8 cellular contexts compared by ENCODE assay signal in genomic region chr17:47562406-47562705, GRCh38. TPM values are rescaled to one million over a fixed set of nuclear protein-coding genes. Genes with fewer than 3 reads are reported as not detected.
DNase-seq lines count a peak whose midpoint lies in the region; ATAC-seq, FAIRE-seq and TF ChIP-seq lines count a peak whose summit lies in the region.
"Not testable (repeated sequence)": the region's sequence is repeated elsewhere in the genome, so short reads cannot be mapped to it uniquely, and the experiment has no call there.

No MANE protein-coding gene starts in this region.

- H3K4me3 Mint-ChIP-seq in T-helper 17 cell, type B pancreatic cell: not testable (repeated sequence)

- FAIRE-seq in A204.1 (lab: Jason Lieb, UNC) (peak; percentile 51), GM12891 (lab: Jason Lieb, UNC) (peak; percentile 86), GM12878 (lab: Jason Lieb, UNC) (peak; percentile 64)

- BruUV-seq in HCT116 (replicated peaks; lab: Mats Ljungman, UMichigan); GM12878 (replicated peaks; lab: Mats Ljungman, UMichigan): not testable (repeated sequence)

- in situ Hi-C loops in GM12878 (cut with MboI), result not testable (repeated sequence)

- ATAC-seq in HCT116 (peak; percentile 80), T-helper 17 cell (peak; percentile 21), Right ventricle myocardium superior (ENCODE audit: poor library complexity) (peak; percentile 8), left lobe of liver (peak; percentile 53)
- ATAC-seq in GM12878, result not testable (repeated sequence)

- not testable (repeated sequence) for H3K4me2 ChIP-seq in HCT116 (ENCODE audit: low read length); GM12878 (ENCODE audit: control insufficient read depth, insufficient read depth)

- H3K36me3 ChIP-seq in HCT116 (ENCODE audit: control insufficient read depth in 1 of 2, insufficient read depth in 2 of 2, low read length in 2 of 2); GM12878 (ENCODE audit: control insufficient read depth in 2 of 2, insufficient read depth in 2 of 2, low read length in 1 of 2): not testable (repeated sequence)

- not testable (repeated sequence) for H3K4me3 ChIP-seq in HCT116 (replicated peaks in 1 of 2; ENCODE audit: low read depth in 1 of 2, low read length in 2 of 2); GM12878

- H3K9me3 ChIP-seq in HCT116 (ENCODE audit: control insufficient read depth in 1 of 2, insufficient read depth in 1 of 2, low read depth in 1 of 2, low read length in 2 of 2); T-helper 17 cell (ENCODE audit: control insufficient read depth, low read length, poor library complexity, severe bottlenecking); GM12878 (replicated peaks; ENCODE audit: control insufficient read depth, insufficient read depth, low read length): not testable (repeated sequence)

- H3K27ac ChIP-seq in HCT116 (ENCODE audit: low read depth, low read length); GM12878 (ENCODE audit: control insufficient read depth, insufficient read depth): not testable (repeated sequence)

- POLR2A ChIA-PET in HCT116 (lab: Charles Lee); GM12878 (lab: Charles Lee): not testable (repeated sequence)

- H3K27me3 ChIP-seq in HCT116 (ENCODE audit: insufficient read depth, low read length); GM12878 (replicated peaks in 1 of 2; ENCODE audit: control insufficient read depth in 2 of 2, insufficient read depth in 2 of 2, low read length in 1 of 2): not testable (repeated sequence)

- TF ChIP-seq EP300 in GM12878 (IDR thresholded peaks at IDR 0.05; ENCODE audit: borderline replicate concordance in 1 of 2, control insufficient read depth in 1 of 2, low read depth in 2 of 2, low read length in 2 of 2), result not testable (repeated sequence)

- peaks cover 81% of the 10 kb centered on the region for H3K79me2 ChIP-seq in HCT116 (ENCODE audit: insufficient read depth, low read length)
- H3K79me2 ChIP-seq in GM12878 (ENCODE audit: control insufficient read depth, insufficient read depth, low read length), result not testable (repeated sequence)

- H3K4me1 Mint-ChIP-seq in T-helper 17 cell, result peaks cover 18% of the 10 kb centered on the region
- not testable (repeated sequence) for H3K4me1 Mint-ChIP-seq in type B pancreatic cell (ENCODE audit: unreplicated experiment)

- H3K27ac Mint-ChIP-seq in T-helper 17 cell, type B pancreatic cell: not testable (repeated sequence)

- intact Hi-C loops in HCT116 (cut with micrococcal nuclease); GM12878 (cut with micrococcal nuclease; ENCODE audit: unreplicated experiment); Right ventricle myocardium superior (cut with DNase I): not testable (repeated sequence)

- SMC1A ChIA-PET in GM12878 (lab: Charles Lee; ENCODE audit: uncharacterized antibody, unreplicated experiment), result not testable (repeated sequence)

- not testable (repeated sequence) for TF ChIP-seq RAD21 in HCT116 (IDR thresholded peaks at IDR 0.05; ENCODE audit: low read depth); GM12878 (IDR thresholded peaks at IDR 0.05; ENCODE audit: insufficient read depth, low read depth, low read length)

- H3K27me3 Mint-ChIP-seq in T-helper 17 cell, type B pancreatic cell: not testable (repeated sequence)

- TF ChIP-seq CTCF in HCT116 (IDR thresholded peaks at IDR 0.05 in 2 of 3, conservative IDR thresholded peaks at IDR 0.05 in 1 of 3; ENCODE audit: borderline replicate concordance in 1 of 3, insufficient read depth in 1 of 3, low read depth in 2 of 3, low read length in 2 of 3); GM12878 (IDR thresholded peaks at IDR 0.05 in 2 of 3, conservative IDR thresholded peaks at IDR 0.05 in 1 of 3; ENCODE audit: control insufficient read depth in 2 of 3, extremely low read depth in 1 of 3, insufficient read depth in 1 of 3, low read depth in 3 of 3, low read length in 3 of 3): not testable (repeated sequence)
- peak; percentile 36 for TF ChIP-seq CTCF in type B pancreatic cell (conservative IDR thresholded peaks at IDR 0.05)

- TF ChIP-seq POLR2A in GM12891 (IDR thresholded peaks at IDR 0.05; ENCODE audit: low read depth, low read length); HCT116 (IDR thresholded peaks at IDR 0.05; ENCODE audit: borderline replicate concordance, extremely low read depth, insufficient read depth, insufficient read length); GM12878 (IDR thresholded peaks at IDR 0.05; ENCODE audit: low read depth, low read length): not testable (repeated sequence)

- H3K9ac ChIP-seq in HCT116 (ENCODE audit: low read length); GM12878 (ENCODE audit: control insufficient read depth, insufficient read depth, low read length): not testable (repeated sequence)

- not testable (repeated sequence) for H3K9me3 Mint-ChIP-seq in type B pancreatic cell

- CTCF ChIA-PET in HCT116 (lab: Charles Lee); GM12878 (lab: Yijun Ruan, JAX): not testable (repeated sequence)

- not testable (repeated sequence) for H3K9me2 ChIP-seq in HCT116 (ENCODE audit: insufficient read depth)

- not testable (repeated sequence) for H3K36me3 Mint-ChIP-seq in T-helper 17 cell (ENCODE audit: low read depth); type B pancreatic cell

- not testable (repeated sequence) for H3K4me1 ChIP-seq in HCT116 (ENCODE audit: control insufficient read depth in 1 of 2, insufficient read depth in 2 of 2, low read length in 2 of 2); GM12878 (ENCODE audit: control insufficient read depth, insufficient read depth, low read length)

- H2AFZ ChIP-seq in HCT116 (ENCODE audit: low read depth, low read length, poor library complexity, severe bottlenecking); GM12878 (ENCODE audit: control insufficient read depth, low read depth, low read length): not testable (repeated sequence)

- not testable (repeated sequence) for DNase-seq in GM12891 (ENCODE audit: insufficient read length, low spot score); HCT116 (ENCODE audit: low read depth, low spot score); T-helper 17 cell; GM12878 (ENCODE audit: low read depth, low spot score); Right ventricle myocardium superior; left lobe of liver (ENCODE audit: low spot score); type B pancreatic cell (ENCODE audit: extremely low spot score, unreplicated experiment)

- RAD21 ChIA-PET in HCT116 (lab: Charles Lee; ENCODE audit: low non-redundant PET in 1 of 2, low total read pairs in 2 of 2, uncharacterized antibody in 2 of 2, unreplicated experiment in 2 of 2); GM12878 (lab: Charles Lee; ENCODE audit: unreplicated experiment): not testable (repeated sequence)

- not testable (repeated sequence) for H4K20me1 ChIP-seq in HCT116 (ENCODE audit: insufficient read depth); GM12878 (ENCODE audit: control insufficient read depth, insufficient read depth)

RNA-seq across cellular contexts. Expression of gene NPEPPS, which starts 31.4 kb away (rescaled TPM):
- polyA plus RNA-seq in GM12891 (2012; ENCODE audit: low read depth, missing spikeins), result 84.0 TPM
- 207 TPM for total RNA-seq in HCT116 (2021; ENCODE audit: unreplicated experiment)
- polyA plus RNA-seq in HCT116 (2012), result 177 and 193 TPM in 2 replicates
- 100 to 1,000 TPM in 1 of 2 donors, 10 to 100 TPM in 1; 88.3 to 100 TPM for total RNA-seq in T-helper 17 cell
- total RNA-seq in GM12878 (2013; cell fraction: nucleolus; rRNA removed), result 653 and 692 TPM in 2 replicates
- 37.4 and 50.4 TPM in 2 replicates for total RNA-seq in GM12878 (2014; rRNA removed)
- 57.5 and 58.1 TPM in 2 replicates for total RNA-seq in GM12878 (2014; rRNA removed; fragmentation: Illumina TruSeq; extraction: Trizol)
- total RNA-seq in GM12878 (2021), result 69.9 and 75.7 TPM in 2 replicates
- 55.0 TPM for polyA plus RNA-seq in GM12878 (2011; ENCODE audit: low read depth)
- polyA plus RNA-seq in GM12878 (2011; rRNA removed), result 214 and 300 TPM in 2 replicates
- 44.5 and 67.9 TPM in 2 replicates for polyA plus RNA-seq in GM12878 (2011; cell fraction: cytosol; rRNA removed)
- polyA plus RNA-seq in GM12878 (2011; cell fraction: nucleus; rRNA removed), result 442 and 464 TPM in 2 replicates
- 79.2 and 95.2 TPM in 2 replicates for polyA plus RNA-seq in GM12878 (2012)
- 75.2 and 81.3 TPM in 2 replicates for polyA plus RNA-seq in GM12878 (2014; fragmentation: Illumina TruSeq; extraction: Trizol)
- 10 to 100 TPM; 25.8 to 29.3 TPM for polyA plus RNA-seq in GM12878 (2014; fragmentation: Nextera tagmentation; extraction: Ambion mirVana)
- 72.4 and 72.7 TPM in 2 replicates for polyA plus RNA-seq in GM12878 (2014; rRNA removed)
- 10 to 100 TPM; 60.4 to 68.7 TPM for polyA plus RNA-seq in GM12878 (2016; fragmentation: Nextera tagmentation; extraction: Ambion mirVana)
- polyA minus RNA-seq in GM12878 (2011; rRNA and poly(A)+ RNA removed), result 161 and 211 TPM in 2 replicates
- 56.5 and 61.1 TPM in 2 replicates for polyA minus RNA-seq in GM12878 (2011; cell fraction: cytosol; rRNA and poly(A)+ RNA removed)
- 127 and 186 TPM in 2 replicates for polyA minus RNA-seq in GM12878 (2011; cell fraction: nucleus; rRNA and poly(A)+ RNA removed)
- 97.3 TPM for total RNA-seq in Right ventricle myocardium superior
- total RNA-seq in left lobe of liver, result 46.6 TPM
- 150 and 186 TPM in 2 replicates for total RNA-seq in type B pancreatic cell (ENCODE audit: low replicate concordance)
